ENCODE assay signal across 8 cellular contexts in the genomic region with DNA sequence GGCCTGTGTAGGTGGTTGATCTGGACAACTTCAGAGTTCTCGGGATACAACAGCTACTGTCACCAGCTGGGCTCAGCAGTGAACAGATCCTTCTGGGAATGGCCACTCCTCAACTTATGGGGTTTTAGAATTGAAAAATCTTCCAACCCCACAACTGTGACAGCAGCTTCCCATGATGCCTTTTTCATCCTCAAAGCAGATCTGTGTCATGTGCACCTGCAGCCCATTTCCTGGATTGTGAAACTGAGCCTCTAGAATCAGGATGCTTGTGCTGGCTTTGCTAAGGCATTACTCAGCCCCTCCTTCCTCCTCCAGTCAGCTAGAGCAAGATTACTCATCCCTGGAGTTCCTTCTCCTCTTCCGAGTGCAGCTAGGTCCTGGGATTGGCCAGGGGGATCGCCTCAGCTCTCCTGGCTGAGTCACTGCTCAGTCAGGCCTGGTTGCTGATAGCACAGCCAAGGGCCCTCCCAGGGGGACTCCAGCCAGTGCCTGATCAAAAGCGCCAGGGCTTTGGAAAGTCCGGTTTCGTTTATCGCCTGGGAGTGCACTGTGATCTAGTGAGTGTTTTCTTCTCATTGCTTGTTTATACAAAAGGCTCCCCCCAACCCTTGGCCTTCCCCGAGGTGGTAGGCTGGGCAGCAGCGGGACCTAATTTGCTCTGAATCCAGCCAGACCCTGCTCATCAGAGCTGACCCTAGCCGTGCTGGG. TPM values are rescaled to one million over a fixed set of nuclear protein-coding genes. Genes with fewer than 3 reads are reported as not detected.
DNase-seq lines count a peak whose midpoint lies in the region; ATAC-seq, FAIRE-seq and TF ChIP-seq lines count a peak whose summit lies in the region.

No MANE protein-coding gene starts in this region.

- no peaks in the 10 kb centered on the region for H3K9me3 Mint-ChIP-seq in naive thymus-derived CD8-positive, alpha-beta T cell
- no peaks in the 10 kb centered on the region for H3K9me3 Mint-ChIP-seq in stimulated activated naive CD8-positive, alpha-beta T cell treated with anti-CD3 and anti-CD28 coated beads, Interleukin-15, Interleukin-2, amounts not matched to agents 100 ng/mL and 50 ng/mL, for 24 hours

- ATAC-seq in naive thymus-derived CD8-positive, alpha-beta T cell, result no peak

- peak; percentile 95 for FAIRE-seq in H54 (lab: Jason Lieb, UNC)

- POLR2A ChIA-PET in naive thymus-derived CD8-positive, alpha-beta T cell (lab: Charles Lee), result interaction anchor here (1.0 to 1.1 kb wide), 2 partner anchors 31 to 35 kb away, joined by 3 to 4 read pairs; no protein-coding TSS in a partner anchor

- no peaks in the 10 kb centered on the region for H3K27me3 Mint-ChIP-seq in naive thymus-derived CD8-positive, alpha-beta T cell
- no peaks in the 10 kb centered on the region for H3K27me3 Mint-ChIP-seq in stimulated activated naive CD8-positive, alpha-beta T cell treated with anti-CD3 and anti-CD28 coated beads, Interleukin-15, Interleukin-2, amounts not matched to agents 100 ng/mL and 50 ng/mL, for 24 hours

- no peaks in the 10 kb centered on the region for H3K36me3 Mint-ChIP-seq in naive thymus-derived CD8-positive, alpha-beta T cell
- no peaks in the 10 kb centered on the region for H3K36me3 Mint-ChIP-seq in stimulated activated naive CD8-positive, alpha-beta T cell treated with anti-CD3 and anti-CD28 coated beads, Interleukin-15, Interleukin-2, amounts not matched to agents 100 ng/mL and 50 ng/mL, for 24 hours (ENCODE audit: low read depth)

- H3K4me3 Mint-ChIP-seq in naive thymus-derived CD8-positive, alpha-beta T cell, result peak overlapping the region in 8 of 10 donors; percentile 15 to 77 (median 50)
- H3K4me3 Mint-ChIP-seq in stimulated activated naive CD8-positive, alpha-beta T cell treated with anti-CD3 and anti-CD28 coated beads, Interleukin-15, Interleukin-2, amounts not matched to agents 100 ng/mL and 50 ng/mL, for 24 hours, result peak overlapping the region; percentile 58

- no peak for TF ChIP-seq POLR2A in H54 (IDR thresholded peaks at IDR 0.05; ENCODE audit: low read depth, low read length)

- peak overlapping the region in 7 of 10 donors; percentile 33 to 88 (median 69) for H3K27ac Mint-ChIP-seq in naive thymus-derived CD8-positive, alpha-beta T cell
- H3K27ac Mint-ChIP-seq in stimulated activated naive CD8-positive, alpha-beta T cell treated with anti-CD3 and anti-CD28 coated beads, Interleukin-15, Interleukin-2, amounts not matched to agents 100 ng/mL and 50 ng/mL, for 24 hours, result peak overlapping the region; percentile 80

- peaks cover 29 to 45% (median 43%) of the 10 kb centered on the region in 4 donors for H3K4me1 Mint-ChIP-seq in naive thymus-derived CD8-positive, alpha-beta T cell
- peaks cover 59% of the 10 kb centered on the region for H3K4me1 Mint-ChIP-seq in stimulated activated naive CD8-positive, alpha-beta T cell treated with anti-CD3 and anti-CD28 coated beads, Interleukin-15, Interleukin-2, amounts not matched to agents 100 ng/mL and 50 ng/mL, for 24 hours (ENCODE audit: low read depth)

- peak; percentile 99 for DNase-seq in Daoy (ENCODE audit: low read depth)
- DNase-seq in H54 (ENCODE audit: insufficient read length, low spot score), result peak; percentile 100
- peak; percentile 99 for DNase-seq in LHCN-M2 (ENCODE audit: low read depth)
- peak; percentile 100 for DNase-seq in RKO (ENCODE audit: low spot score)
- DNase-seq in activated T-helper 1 cell treated with Interleukin-2 at 50 U/mL for 16 hours (ENCODE audit: low read depth), result peak; percentile 54
- peak; percentile 99 for DNase-seq in fibroblast of gingiva (ENCODE audit: low read depth)
- DNase-seq in naive thymus-derived CD8-positive, alpha-beta T cell, result peak in 4 of 10 donors; percentile 16 to 52 (median 28)

RNA-seq across cellular contexts. Expression of gene LPIN1, which starts 2.4 kb away (rescaled TPM):
- total RNA-seq in Daoy (2014; rRNA removed; shearing (Covaris generic)), result 13.5 and 16.7 TPM in 2 replicates
- total RNA-seq in LHCN-M2 (2014; rRNA removed), result 12.1 and 15.7 TPM in 2 replicates
- polyA plus RNA-seq in LHCN-M2 (2012), result 6.0 TPM
- 10 to 100 TPM; 76.1 to 82.4 TPM for total RNA-seq in naive thymus-derived CD8-positive, alpha-beta T cell
- polyA plus RNA-seq in naive thymus-derived CD8-positive, alpha-beta T cell, result 10 to 100 TPM; 15.7 to 27.5 (median 19.9) TPM
